ENCODE assay signal across 8 cellular contexts in the genomic region with DNA sequence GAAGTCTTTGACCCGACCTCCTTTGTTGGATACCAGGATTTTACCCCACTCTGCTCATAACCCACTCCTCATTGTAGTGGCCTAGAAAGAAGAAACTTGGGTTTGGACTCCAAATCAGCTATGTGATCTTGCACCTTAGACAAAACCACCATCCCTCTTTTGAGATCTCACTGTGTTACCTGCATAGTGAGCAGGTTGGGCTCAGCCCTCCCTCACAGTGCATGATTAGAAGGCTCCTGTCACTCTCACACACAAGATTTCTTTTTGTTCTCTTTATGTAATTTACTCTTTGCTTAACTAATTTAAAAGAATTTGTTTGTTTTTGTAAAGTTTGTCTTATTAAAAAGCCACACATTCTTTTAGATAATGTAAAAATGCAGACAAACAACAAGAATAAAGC.
"Had no signal": no experiment of that assay in that cellular context is flagged by ENCODE, and none has a peak within 500 bp of the region (broad histone marks: within the 10 kb centered on the region; RNA-seq: fewer than 3 reads in every experiment).

No MANE protein-coding gene starts in this region.

- H3K9me3 ChIP-seq: HAP-1 had no signal

- H3K27ac ChIP-seq: HL-60 had no signal

- H3K36me3 ChIP-seq: HAP-1 had no signal

- H3K4me3 ChIP-seq: HAP-1, K562 had no signal

- ATAC-seq: HCT116, HepG2, K562 had no signal

- DNase-seq: GOT3, H7, KG1 had no signal
